Comparison of ENCODE assay signal across 8 cellular contexts in genomic region chr3:149489060-149489690, GRCh38. TPM values are rescaled to one million over a fixed set of nuclear protein-coding genes. Genes with fewer than 3 reads are reported as not detected.
DNase-seq lines count a peak whose midpoint lies in the region; ATAC-seq, FAIRE-seq and TF ChIP-seq lines count a peak whose summit lies in the region.

No MANE protein-coding gene starts in this region.

- H3K36me3 ChIP-seq in esophagus muscularis mucosa = no peaks in the 10 kb centered on the region

- ATAC-seq in natural killer cell (no peak), HG03442 (IDR thresholded peaks at IDR 0.05; ENCODE audit: unreplicated experiment) (no peak)
- ATAC-seq in natural killer cell treated with Interleukin-12 subunit alpha and Interleukin-12 subunit beta and Interleukin-15 and Interleukin-18, amount 100 ng/mL, for 72 hours = no peak

- TF ChIP-seq CTCF in natural killer cell (IDR thresholded peaks at IDR 0.05) = peak; percentile 28
- peak; percentile 9 to 32 (median 9) for TF ChIP-seq CTCF in esophagus muscularis mucosa (IDR thresholded peaks at IDR 0.05)

- H3K27ac Mint-ChIP-seq in natural killer cell = no peak overlapping the region
- no peak overlapping the region for H3K27ac Mint-ChIP-seq in natural killer cell treated with Interleukin-12 subunit alpha and Interleukin-12 subunit beta and Interleukin-15 and Interleukin-18, amount 100 ng/mL, for 72 hours

- no peaks in the 10 kb centered on the region for H3K9me3 Mint-ChIP-seq in natural killer cell
- H3K9me3 Mint-ChIP-seq in natural killer cell treated with Interleukin-12 subunit alpha and Interleukin-12 subunit beta and Interleukin-15 and Interleukin-18, amount 100 ng/mL, for 72 hours = no peaks in the 10 kb centered on the region

- peaks cover 0 to 9% (median 4%) of the 10 kb centered on the region in 4 donors for H3K4me1 ChIP-seq in esophagus muscularis mucosa

- FAIRE-seq in urothelium cell line (lab: Jason Lieb, UNC) = no peak

- H3K4me3 ChIP-seq in esophagus muscularis mucosa = no peak overlapping the region

- H3K36me3 Mint-ChIP-seq in natural killer cell = no peaks in the 10 kb centered on the region
- H3K36me3 Mint-ChIP-seq in natural killer cell treated with Interleukin-12 subunit alpha and Interleukin-12 subunit beta and Interleukin-15 and Interleukin-18, amount 100 ng/mL, for 72 hours = no peaks in the 10 kb centered on the region

- intact Hi-C loops in natural killer cell (cut with micrococcal nuclease) (loop anchor here (10.0 kb wide), 1 partner anchor 364 kb away; the partner anchor contains the start of gene HPS3), esophagus muscularis mucosa (cut with DNase I) (loop anchor here (10.0 kb wide), 2 partner anchors 214 to 374 kb away; no protein-coding TSS in a partner anchor)

- H3K4me1 Mint-ChIP-seq in natural killer cell = no peaks in the 10 kb centered on the region
- peaks cover 6 to 8% of the 10 kb centered on the region in 2 donors for H3K4me1 Mint-ChIP-seq in natural killer cell treated with Interleukin-12 subunit alpha and Interleukin-12 subunit beta and Interleukin-15 and Interleukin-18, amount 100 ng/mL, for 72 hours (ENCODE audit: low read depth in 2 of 2)

- no peaks in the 10 kb centered on the region for H3K27me3 ChIP-seq in esophagus muscularis mucosa

- H3K9me3 ChIP-seq in esophagus muscularis mucosa = no peaks in the 10 kb centered on the region

- TF ChIP-seq EP300 in esophagus muscularis mucosa (IDR thresholded peaks at IDR 0.05) = no peak

- peaks cover 15 to 32% of the 10 kb centered on the region in 2 donors for H3K27me3 Mint-ChIP-seq in natural killer cell (ENCODE audit: low read depth in 2 of 2)
- H3K27me3 Mint-ChIP-seq in natural killer cell treated with Interleukin-12 subunit alpha and Interleukin-12 subunit beta and Interleukin-15 and Interleukin-18, amount 100 ng/mL, for 72 hours = peaks cover 10 to 23% of the 10 kb centered on the region in 2 donors

- WGBS in esophagus muscularis mucosa = 71% methylated on average over 6 of the region's 6 CpGs

- no peak overlapping the region for H3K27ac ChIP-seq in esophagus muscularis mucosa (replicated peaks in 1 of 4)

- no peak for TF ChIP-seq POLR2A in esophagus muscularis mucosa (IDR thresholded peaks at IDR 0.05; ENCODE audit: low read depth)

- DNase-seq in natural killer cell = no peak
- DNase-seq in natural killer cell treated with Interleukin-12 subunit alpha and Interleukin-12 subunit beta and Interleukin-15 and Interleukin-18, amount 100 ng/mL, for 72 hours (ENCODE audit: low spot score) = no peak
- DNase-seq in NCI-H82 treated with DMSO at 0.1 percent for 48 hours (lab: John Stamatoyannopoulos, UW; ENCODE audit: unreplicated experiment) = peak; percentile 28
- DNase-seq in esophagus muscularis mucosa (ENCODE audit: extremely low spot score) = no peak
- peak; percentile 16 for DNase-seq in urothelium cell line (ENCODE audit: low spot score)
- DNase-seq in HuH-7.5 (ENCODE audit: low spot score) = no peak
- DNase-seq in glomerular visceral epithelial cell (ENCODE audit: extremely low spot score) = no peak

- H3K4me3 Mint-ChIP-seq in natural killer cell = no peak overlapping the region
- no peak overlapping the region for H3K4me3 Mint-ChIP-seq in natural killer cell treated with Interleukin-12 subunit alpha and Interleukin-12 subunit beta and Interleukin-15 and Interleukin-18, amount 100 ng/mL, for 72 hours

RNA-seq across cellular contexts. Expression of gene TM4SF4, which starts 14.7 kb away (rescaled TPM):
- total RNA-seq in natural killer cell (not detected), esophagus muscularis mucosa (1 to 10 TPM in 2 of 4 donors, under 1 TPM in 1, not detected in 1; 0.11 to 5.5 (median 2.7) TPM)
- not detected for total RNA-seq in natural killer cell treated with Interleukin-12 subunit alpha and Interleukin-12 subunit beta and Interleukin-15 and Interleukin-18, amount 100 ng/mL, for 72 hours

Comparison
In these comparisons a context has a peak if more than half of its experiments do, and no peak if none do; other contexts are left out.
1. DNase-seq: peak in NCI-H82 treated with DMSO at 0.1 percent for 48 hours (single experiment) and urothelium cell line (single experiment); none in natural killer cell (single experiment), natural killer cell treated with Interleukin-12 subunit alpha and Interleukin-12 subunit beta and Interleukin-15 and Interleukin-18, amount 100 ng/mL, for 72 hours (single experiment), esophagus muscularis mucosa (single experiment), HuH-7.5 (single experiment) and glomerular visceral epithelial cell (single experiment).